7 cellular contexts compared by ENCODE assay signal in genomic region chr5:31465282-31465681, GRCh38.
"Had no signal": no experiment of that assay in that cellular context is flagged by ENCODE, and none has a peak within 500 bp of the region (broad histone marks: within the 10 kb centered on the region; RNA-seq: fewer than 3 reads in every experiment).

No MANE protein-coding gene starts in this region.

- H3K9ac ChIP-seq: KMS-11 had no signal

- H3K4me1 Mint-ChIP-seq: IgD-negative memory B cell had no signal

- H3K4me2 ChIP-seq: KMS-11 had no signal

- H3K27me3 Mint-ChIP-seq: IgD-negative memory B cell had no signal

- H3K27ac Mint-ChIP-seq: IgD-negative memory B cell had no signal

- FAIRE-seq: HTR-8/SVneo had no signal

- DNase-seq: Karpas-422, KBM-7, KG1 had no signal

- H3K27ac ChIP-seq: HL-60, KMS-11 had no signal

- H3K4me3 Mint-ChIP-seq: IgD-negative memory B cell had no signal
